25 cellular contexts compared by ENCODE assay signal in genomic region chr10:78339251-78339650, GRCh38.
DNase-seq lines count a peak whose midpoint lies in the region; ATAC-seq lines count a peak whose summit lies in the region.
"Had no signal": no experiment of that assay in that cellular context is flagged by ENCODE, and none has a peak within 500 bp of the region (broad histone marks: within the 10 kb centered on the region; RNA-seq: fewer than 3 reads in every experiment).

No MANE protein-coding gene starts in this region.

- intact Hi-C loops in head of caudate nucleus (cut with DNase I): no loop called here
- intact Hi-C loops in activated CD4-positive, alpha-beta T cell treated with anti-CD3 and anti-CD28 coated beads, Interleukin-2, amount 10 ng/mL, durations not matched to agents 24 days and 14 days (cut with micrococcal nuclease): no loop called here

- no peaks in the 10 kb centered on the region for H3K36me3 ChIP-seq in trophoblast cell (ENCODE audit: control insufficient read depth in 1 of 2, insufficient read depth in 2 of 2, low read length in 2 of 2)
- H3K36me3 ChIP-seq: right lobe of liver, upper lobe of right lung had no signal

- H3K4me1 ChIP-seq in trophoblast cell (ENCODE audit: control insufficient read depth in 1 of 2, insufficient read depth in 2 of 2, low read length in 2 of 2): peaks cover 7 to 9% of the 10 kb centered on the region in 2 experiments

- no peaks in the 10 kb centered on the region for H3K27me3 ChIP-seq in trophoblast cell (ENCODE audit: insufficient read depth, low read length)
- H3K27me3 ChIP-seq: right lobe of liver, upper lobe of right lung had no signal

- no peaks in the 10 kb centered on the region for H3K79me2 ChIP-seq in trophoblast cell (ENCODE audit: control insufficient read depth, insufficient read depth, low read length, poor library complexity)

- no peak overlapping the region for H2AK5ac ChIP-seq in trophoblast cell (ENCODE audit: low read length)

- H3K4me2 ChIP-seq in trophoblast cell (ENCODE audit: low read length): no peak overlapping the region

- H3K27ac Mint-ChIP-seq in activated CD4-positive, alpha-beta T cell treated with anti-CD3 and anti-CD28 coated beads, Interleukin-2, amount 10 ng/mL, durations not matched to agents 24 days and 14 days: no peak overlapping the region
- H3K27ac Mint-ChIP-seq: activated T-cell treated with anti-CD3 and anti-CD28 coated beads, Interleukin-2, amount 50 U/mL, for 72 hours; B cell; dendritic cell treated with granulocyte-macrophage colony-stimulating factor and Interleukin-4, amounts not matched to agents 40 ng/mL and 50 ng/mL, for 4 days had no signal

- H4K12ac ChIP-seq in trophoblast cell (ENCODE audit: low read depth, low read length): no peak overlapping the region

- no peak overlapping the region for H3K23ac ChIP-seq in trophoblast cell (ENCODE audit: low read length)

- H2BK12ac ChIP-seq in trophoblast cell (ENCODE audit: low read length): peak overlapping the region; percentile 56

- no peaks in the 10 kb centered on the region for H3K4me1 Mint-ChIP-seq in activated CD4-positive, alpha-beta T cell treated with anti-CD3 and anti-CD28 coated beads, Interleukin-2, amount 10 ng/mL, durations not matched to agents 24 days and 14 days
- H3K4me1 Mint-ChIP-seq: B cell had no signal

- no peak for ATAC-seq in GM18520 (IDR thresholded peaks at IDR 0.05; ENCODE audit: unreplicated experiment)
- ATAC-seq: activated T-cell treated with anti-CD3 and anti-CD28 coated beads, Interleukin-2, amount 50 U/mL, for 72 hours; right lobe of liver; upper lobe of right lung had no signal

- no peak overlapping the region for H4K91ac ChIP-seq in trophoblast cell (ENCODE audit: low read depth, low read length)

- H3K9me3 Mint-ChIP-seq in activated CD4-positive, alpha-beta T cell treated with anti-CD3 and anti-CD28 coated beads, Interleukin-2, amount 10 ng/mL, durations not matched to agents 24 days and 14 days: no peaks in the 10 kb centered on the region
- H3K9me3 Mint-ChIP-seq: dendritic cell treated with granulocyte-macrophage colony-stimulating factor and Interleukin-4, amounts not matched to agents 40 ng/mL and 50 ng/mL, for 4 days had no signal

- H2BK5ac ChIP-seq in trophoblast cell (ENCODE audit: low read depth, low read length, poor library complexity): no peak overlapping the region

- WGBS in trophoblast cell (ENCODE audit: extremely low coverage, insufficient coverage, insufficient read length): no CpG with 5 or more reads among the region's 4 CpGs

- H3K9me3 ChIP-seq in trophoblast cell (ENCODE audit: insufficient read depth, low read depth, low read length): peaks cover 9% of the 10 kb centered on the region
- H3K9me3 ChIP-seq: right lobe of liver, upper lobe of right lung had no signal

- no peak overlapping the region for H2BK120ac ChIP-seq in trophoblast cell (ENCODE audit: insufficient read depth, low read length, poor library complexity)

- no peaks in the 10 kb centered on the region for H3K36me3 Mint-ChIP-seq in activated CD4-positive, alpha-beta T cell treated with anti-CD3 and anti-CD28 coated beads, Interleukin-2, amount 10 ng/mL, durations not matched to agents 24 days and 14 days (ENCODE audit: low read depth)

- peaks cover 5% of the 10 kb centered on the region for H3K79me1 ChIP-seq in trophoblast cell (ENCODE audit: low read length)

- H3K4ac ChIP-seq in trophoblast cell (ENCODE audit: low read depth, low read length): no peak overlapping the region

- H3K4me3 Mint-ChIP-seq in activated CD4-positive, alpha-beta T cell treated with anti-CD3 and anti-CD28 coated beads, Interleukin-2, amount 10 ng/mL, durations not matched to agents 24 days and 14 days: no peak overlapping the region
- H3K4me3 Mint-ChIP-seq: activated T-cell treated with anti-CD3 and anti-CD28 coated beads, Interleukin-2, amount 50 U/mL, for 72 hours; B cell; dendritic cell treated with granulocyte-macrophage colony-stimulating factor and Interleukin-4, amounts not matched to agents 40 ng/mL and 50 ng/mL, for 4 days had no signal

- H3K9ac ChIP-seq in trophoblast cell (ENCODE audit: low read length): no peak overlapping the region
- H3K9ac ChIP-seq: GM23248 had no signal

- H3K18ac ChIP-seq in trophoblast cell (ENCODE audit: low read length): no peak overlapping the region

- H3K14ac ChIP-seq in trophoblast cell (ENCODE audit: low read length): no peak overlapping the region

- no peak overlapping the region for H3K27ac ChIP-seq in trophoblast cell (ENCODE audit: low read depth, low read length)
- H3K27ac ChIP-seq: GM23248, right lobe of liver, upper lobe of right lung had no signal

- peak overlapping the region; percentile 42 for H2AFZ ChIP-seq in trophoblast cell (ENCODE audit: insufficient read depth, low read length, poor library complexity)
- H2AFZ ChIP-seq: GM23248 had no signal

- no peak overlapping the region for H3K4me3 ChIP-seq in trophoblast cell (ENCODE audit: low read depth, low read length)
- H3K4me3 ChIP-seq: GM23248, lung, right lobe of liver, upper lobe of right lung had no signal

- DNase-seq in activated effector memory CD4-positive, alpha-beta T cell treated with anti-CD3 and anti-CD28 coated beads, Interleukin-2, amount 50 U/mL, for 16 hours: peak; percentile 13
- DNase-seq in activated effector memory CD4-positive, alpha-beta T cell treated with Interleukin-2 at 50 U/mL for 16 hours: no peak
- DNase-seq in head of caudate nucleus (peak in 22 of 42 donors; percentile 10 to 69 (median 32)), trophoblast cell (no peak), ureter (ENCODE audit: low spot score) (peak; percentile 18), dedifferentiated amniotic fluid mesenchymal stem cell (ENCODE audit: extremely low spot score) (no peak)
- DNase-seq in activated CD4-positive, alpha-beta T cell treated with anti-CD3 and anti-CD28 coated beads, Interleukin-2, amount 10 ng/mL, durations not matched to agents 24 days and 14 days: no peak
- DNase-seq: activated CD4-positive, alpha-beta T cell treated with anti-CD3 and anti-CD28 coated beads for 1 hour; activated naive CD4-positive, alpha-beta T cell treated with anti-CD3 and anti-CD28 coated beads, Interleukin-2, amount 50 U/mL, for 16 hours; activated T-cell treated with anti-CD3 and anti-CD28 coated beads, Interleukin-2, amount 50 U/mL, for 72 hours; DMS153; GM23248; kidney; NCI-H1436; NCI-H2171; NCI-H526; occipital lobe; stimulated activated CD4-positive, alpha-beta T cell treated with anti-CD3 and anti-CD28 coated beads, Interleukin-15, amount 100 ng/mL, for 24 hours; T-helper 1 cell; upper lobe of right lung had no signal

- H3K27me3 Mint-ChIP-seq in activated CD4-positive, alpha-beta T cell treated with anti-CD3 and anti-CD28 coated beads, Interleukin-2, amount 10 ng/mL, durations not matched to agents 24 days and 14 days: peaks cover 2% of the 10 kb centered on the region

- no peak overlapping the region for H4K8ac ChIP-seq in trophoblast cell (ENCODE audit: low read depth, low read length)

Comparison
In these comparisons a context has a peak if more than half of its experiments do, and no peak if none do; other contexts are left out.
1. DNase-seq: peak in activated effector memory CD4-positive, alpha-beta T cell treated with anti-CD3 and anti-CD28 coated beads, Interleukin-2, amount 50 U/mL, for 16 hours (single experiment), head of caudate nucleus (22 of 42) and ureter (single experiment); none in activated effector memory CD4-positive, alpha-beta T cell treated with Interleukin-2 at 50 U/mL for 16 hours (single experiment), trophoblast cell (0 of 2), activated CD4-positive, alpha-beta T cell treated with anti-CD3 and anti-CD28 coated beads, Interleukin-2, amount 10 ng/mL, durations not matched to agents 24 days and 14 days (single experiment) and dedifferentiated amniotic fluid mesenchymal stem cell (single experiment).